In genomic region chr7:36152756-36153570, GRCh38 we compare ENCODE assay signal across 8 cellular contexts. TPM values are rescaled to one million over a fixed set of nuclear protein-coding genes. Genes with fewer than 3 reads are reported as not detected.
A peak's percentile ranks its signal among the peaks of the same experiment; 100 is the strongest.
DNase-seq lines count a peak whose midpoint lies in the region; ATAC-seq, FAIRE-seq and TF ChIP-seq lines count a peak whose summit lies in the region.

Gene EEPD1, plus strand, starts transcription at chr7:36153254. Its CDS starts 1,071 bp downstream, at chr7:36154325.

- H3K4me3 ChIP-seq in OCI-LY7 (ENCODE audit: low read depth, low read length, poor library complexity, severe bottlenecking) (peak within 1 kb of the TSS; percentile 76), endothelial cell of umbilical vein (replicated peaks in 1 of 3; ENCODE audit: insufficient read depth in 1 of 3, low read depth in 1 of 3, low read length in 3 of 3) (peak within 1 kb of the TSS; percentile 51 to 60 (median 57))

- FAIRE-seq in endothelial cell of umbilical vein (lab: Jason Lieb, UNC), result peak; percentile 98

- no peaks in the 10 kb centered on the region for H3K36me3 ChIP-seq in OCI-LY7 (ENCODE audit: insufficient read depth, low read length)
- H3K36me3 ChIP-seq in endothelial cell of umbilical vein (ENCODE audit: control insufficient read depth in 2 of 2, extremely low read depth in 1 of 2, insufficient read depth in 2 of 2, low read length in 2 of 2), result no peaks in the 10 kb centered on the region

- H3K4me1 ChIP-seq in OCI-LY7 (ENCODE audit: insufficient read depth, low read length, poor library complexity, severe bottlenecking) (peaks cover 25% of the 10 kb centered on the region), endothelial cell of umbilical vein (ENCODE audit: control insufficient read depth, extremely low read depth, insufficient read depth, low read length) (peaks cover 4% of the 10 kb centered on the region)

- H4K20me1 ChIP-seq in OCI-LY7 (ENCODE audit: insufficient read depth, low read length) (no peaks in the 10 kb centered on the region), endothelial cell of umbilical vein (replicated peaks; ENCODE audit: control insufficient read depth, extremely low read depth, insufficient read depth, low read length) (no peaks in the 10 kb centered on the region)

- peaks cover 0 to 3% of the 10 kb centered on the region in 2 experiments for H3K27me3 ChIP-seq in endothelial cell of umbilical vein (ENCODE audit: control insufficient read depth in 2 of 2, insufficient read depth in 2 of 2, low read length in 2 of 2)

- H3K9ac ChIP-seq in endothelial cell of umbilical vein (replicated peaks; ENCODE audit: extremely low read depth, insufficient read depth, low read length), result peak within 1 kb of the TSS; percentile 46

- intact Hi-C loops in OCI-LY7 (cut with micrococcal nuclease; ENCODE audit: unreplicated experiment) (loop anchor here (1.0 to 10.0 kb wide), 5 partner anchors 38 to 428 kb away; partner anchors contain the start of gene SEPTIN7), endothelial cell of umbilical vein (cut with micrococcal nuclease) (loop anchor here (1.0 kb wide), 3 partner anchors 25 to 138 kb away; no protein-coding TSS in a partner anchor)

- H3K79me2 ChIP-seq in OCI-LY7 (ENCODE audit: insufficient read depth, low read depth, low read length) (no peaks in the 10 kb centered on the region), endothelial cell of umbilical vein (ENCODE audit: control insufficient read depth, insufficient read depth, low read length) (no peaks in the 10 kb centered on the region)

- H2AFZ ChIP-seq in OCI-LY7 (ENCODE audit: low read length) (peak within 1 kb of the TSS; percentile 91; the same call in 1 of the 2 replicates), endothelial cell of umbilical vein (ENCODE audit: low read depth, low read length) (peak within 1 kb of the TSS; percentile 89)

- BruUV-seq in OCI-LY7 (replicated peaks; lab: Mats Ljungman, UMichigan) (no TSS peak), endothelial cell of umbilical vein (replicated peaks; lab: Mats Ljungman, UMichigan) (no TSS peak)

- no peaks in the 10 kb centered on the region for H3K9me2 ChIP-seq in OCI-LY7 (ENCODE audit: insufficient read depth, low read length)

- POLR2A ChIA-PET in OCI-LY7 (lab: Charles Lee), result no interaction called here
- POLR2A ChIA-PET in endothelial cell of umbilical vein (lab: Charles Lee), result no interaction called here

- dilution Hi-C loops in endothelial cell of umbilical vein (cut with MboI; ENCODE audit: extremely low pct_ligation_motif_present, low sequenced_read_pairs), result no loop called here

- H3K9me1 ChIP-seq in endothelial cell of umbilical vein (replicated peaks; ENCODE audit: control insufficient read depth, extremely low read depth, insufficient read depth, low read length), result no peaks in the 10 kb centered on the region

- CTCF ChIA-PET in OCI-LY7 (lab: Charles Lee; ENCODE audit: unreplicated experiment), result no interaction called here
- CTCF ChIA-PET in endothelial cell of umbilical vein (lab: Charles Lee), result interaction anchor here (0.5 kb wide), 1 partner anchor 889 kb away, joined by 3 read pairs; no protein-coding TSS in a partner anchor

- peak; percentile 96 for ATAC-seq in GM21526 (IDR thresholded peaks at IDR 0.05; ENCODE audit: low FRiP score, unreplicated experiment)

- peak within 1 kb of the TSS; percentile 98 for H3K4me2 ChIP-seq in OCI-LY7 (ENCODE audit: low read length)
- peak within 1 kb of the TSS; percentile 66 for H3K4me2 ChIP-seq in endothelial cell of umbilical vein (ENCODE audit: insufficient read depth, low read length)

- no peak for TF ChIP-seq POLR2A in endothelial cell of umbilical vein (IDR thresholded peaks at IDR 0.05; ENCODE audit: low read depth, low read length)

- DNase-seq in D341Med (ENCODE audit: low spot score), result peak; percentile 97
- peak; percentile 93 for DNase-seq in HuH-7 (ENCODE audit: low spot score)
- DNase-seq in OCI-LY7 (ENCODE audit: low spot score), result peak; percentile 97
- DNase-seq in activated T-cell treated with anti-CD3 and anti-CD28 coated beads for 1 hour (ENCODE audit: low read depth), result peak; percentile 99
- DNase-seq in endothelial cell of umbilical vein (ENCODE audit: low read depth, low spot score), result peak; percentile 99
- DNase-seq in midbrain (lab: John Stamatoyannopoulos, UW), result peak; percentile 99
- DNase-seq in stimulated activated CD8-positive, alpha-beta memory T cell treated with anti-CD3 and anti-CD28 coated beads, Interleukin-15, amount 100 ng/mL, for 48 hours (ENCODE audit: low read depth in 2 of 2), result peak; percentile 98 to 99

- no peak within 1 kb of the TSS for H3K27ac ChIP-seq in OCI-LY7 (ENCODE audit: low read depth, low read length, poor library complexity, severe bottlenecking)
- no peak within 1 kb of the TSS for H3K27ac ChIP-seq in endothelial cell of umbilical vein (ENCODE audit: insufficient read depth, low read depth, low read length)

- H3K9me3 ChIP-seq in OCI-LY7 (ENCODE audit: low read length), result no peaks in the 10 kb centered on the region
- H3K9me3 ChIP-seq in endothelial cell of umbilical vein (replicated peaks; ENCODE audit: control insufficient read depth, insufficient read depth, low read length), result no peaks in the 10 kb centered on the region

- TF ChIP-seq CTCF in OCI-LY7 (conservative IDR thresholded peaks at IDR 0.05; ENCODE audit: low read length) (no peak), endothelial cell of umbilical vein (IDR thresholded peaks at IDR 0.05; ENCODE audit: extremely low read depth in 1 of 2, insufficient read depth in 1 of 2, low read depth in 1 of 2, low read length in 2 of 2) (no peak)

TF ChIP-seq in endothelial cell of umbilical vein, 7 proteins besides CTCF, POLR2A, EP300 and RAD21:
- TF ChIP-seq JUN (IDR thresholded peaks at IDR 0.05; ENCODE audit: borderline replicate concordance, insufficient read depth, insufficient read length, low read depth) (no peak), MAX (IDR thresholded peaks at IDR 0.05; ENCODE audit: insufficient read depth, insufficient read length) (peak; percentile 47)

RNA-seq across cellular contexts. Expression of gene EEPD1, which starts in this region (rescaled TPM):
- 1.7 and 5.1 TPM in 2 replicates for total RNA-seq in OCI-LY7 (2014; rRNA removed; shearing (Covaris generic))
- total RNA-seq in OCI-LY7 (2022) (6.1 and 8.1 TPM in 2 replicates), endothelial cell of umbilical vein (0.23 and 0.42 TPM in 2 replicates)
- polyA plus RNA-seq in endothelial cell of umbilical vein, result 0.13 and 0.40 TPM in 2 replicates
- polyA plus RNA-seq in endothelial cell of umbilical vein (2011; cell fraction: cytosol; rRNA removed), result 0.25 and 0.38 TPM in 2 replicates
- polyA plus RNA-seq in endothelial cell of umbilical vein (2011; cell fraction: nucleus; rRNA removed), result 0.17 and 1.3 TPM in 2 replicates
- polyA plus RNA-seq in endothelial cell of umbilical vein (2012), result 0.24 TPM in 1 of 2 replicates, not detected in the other
- 0.46 and 0.47 TPM in 2 replicates for polyA minus RNA-seq in endothelial cell of umbilical vein
- 0.82 TPM for polyA minus RNA-seq in endothelial cell of umbilical vein (2011; cell fraction: cytosol; rRNA and poly(A)+ RNA removed)
- polyA minus RNA-seq in endothelial cell of umbilical vein (2011; cell fraction: nucleus; rRNA and poly(A)+ RNA removed), result 0.43 and 0.58 TPM in 2 replicates
